In genomic region chr2:71703981-71704545, GRCh38 we compare ENCODE assay signal across 18 cellular contexts.
"Had no signal": no experiment of that assay in that cellular context is flagged by ENCODE, and none has a peak within 500 bp of the region (broad histone marks: within the 10 kb centered on the region; RNA-seq: fewer than 3 reads in every experiment).

No MANE protein-coding gene starts in this region.

- H3K27ac Mint-ChIP-seq: activated naive CD4-positive, alpha-beta T cell treated with anti-CD3 and anti-CD28 coated beads, Interleukin-2, amount 10 ng/mL, durations not matched to agents 7 days and 5 days had no signal

- H3K27me3 ChIP-seq: adrenal gland, colonic mucosa, hepatocyte, tibial nerve, vagina had no signal

- H3K36me3 ChIP-seq: adrenal gland, colonic mucosa, tibial nerve, vagina had no signal

- H3K4me1 Mint-ChIP-seq: activated naive CD4-positive, alpha-beta T cell treated with anti-CD3 and anti-CD28 coated beads, Interleukin-2, amount 10 ng/mL, durations not matched to agents 7 days and 5 days had no signal

- FAIRE-seq: endometrium had no signal

- H2AFZ ChIP-seq: hepatocyte had no signal

- H3K27ac ChIP-seq: adrenal gland, colonic mucosa, hepatocyte, skin epidermis, tibial nerve, vagina had no signal

- H3K36me3 Mint-ChIP-seq: activated naive CD4-positive, alpha-beta T cell treated with anti-CD3 and anti-CD28 coated beads, Interleukin-2, amount 10 ng/mL, durations not matched to agents 7 days and 5 days; mesothelial cell of epicardium had no signal

- H3K79me2 ChIP-seq: hepatocyte had no signal

- DNase-seq: activated CD4-positive, alpha-beta T cell treated with anti-CD3 and anti-CD28 coated beads, Interleukin-2, amount 50 U/mL, for 4 hours; activated CD4-positive, CD25-positive, alpha-beta regulatory T cell treated with anti-CD3 and anti-CD28 coated beads, Interleukin-2, amount 50 U/mL, for 72 hours; activated naive CD4-positive, alpha-beta T cell treated with anti-CD3 and anti-CD28 coated beads, Interleukin-2, amount 10 ng/mL, durations not matched to agents 7 days and 5 days; activated T-cell treated with anti-CD3 and anti-CD28 coated beads for 4 hours; adrenal gland; colonic mucosa; islet precursor cell; retina; stimulated activated CD4-positive, alpha-beta T cell treated with anti-CD3 and anti-CD28 coated beads, Interleukin-4, amount 100 ng/mL, for 4 hours; stimulated activated CD8-positive, alpha-beta memory T cell treated with anti-CD3 and anti-CD28 coated beads, Interleukin-4, amount 100 ng/mL, for 48 hours; stimulated activated naive CD4-positive, alpha-beta T cell treated with Interleukin-2 at 50 U/mL for 16 hours had no signal

- H3K9me3 ChIP-seq: adrenal gland, colonic mucosa, tibial nerve, vagina had no signal

- H3K4me2 ChIP-seq: hepatocyte had no signal

- H3K9me3 Mint-ChIP-seq: activated naive CD4-positive, alpha-beta T cell treated with anti-CD3 and anti-CD28 coated beads, Interleukin-2, amount 10 ng/mL, durations not matched to agents 7 days and 5 days; mesothelial cell of epicardium had no signal

- H3K4me1 ChIP-seq: adrenal gland, colonic mucosa, vagina had no signal

- H3K4me3 ChIP-seq: adrenal gland, colonic mucosa, hepatocyte, skin epidermis, tibial nerve, vagina had no signal

- H3K4me3 Mint-ChIP-seq: activated naive CD4-positive, alpha-beta T cell treated with anti-CD3 and anti-CD28 coated beads, Interleukin-2, amount 10 ng/mL, durations not matched to agents 7 days and 5 days; mesothelial cell of epicardium had no signal

- ATAC-seq: esophagus mucosa had no signal
